ENCODE assay signal across 1 cellular context in the genomic region with DNA sequence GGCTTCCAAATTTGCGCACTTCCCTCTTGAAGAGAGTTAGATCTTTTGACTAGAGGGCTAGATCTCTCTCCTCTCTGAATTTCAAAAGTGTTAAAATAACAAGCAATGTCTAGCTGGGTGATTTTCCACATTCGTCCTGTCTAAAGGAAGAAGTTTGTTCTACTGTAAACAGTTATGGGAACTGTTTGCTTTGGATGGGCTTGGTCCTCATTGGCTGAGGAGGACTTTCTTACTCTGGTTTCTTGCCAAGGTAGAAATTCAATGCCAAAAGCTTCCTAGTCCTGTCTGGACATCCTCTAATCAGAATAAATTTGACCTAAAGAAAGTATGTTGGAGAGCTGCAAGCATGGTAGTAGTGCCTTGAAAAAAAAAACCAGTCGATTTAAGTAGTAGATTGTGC.
TF ChIP-seq lines count a peak whose summit lies in the region.

No MANE protein-coding gene starts in this region.

TF ChIP-seq in GM23338, 12 proteins besides CTCF, POLR2A, EP300 and RAD21 (continued from another document):
- TF ChIP-seq, protein P1, sequence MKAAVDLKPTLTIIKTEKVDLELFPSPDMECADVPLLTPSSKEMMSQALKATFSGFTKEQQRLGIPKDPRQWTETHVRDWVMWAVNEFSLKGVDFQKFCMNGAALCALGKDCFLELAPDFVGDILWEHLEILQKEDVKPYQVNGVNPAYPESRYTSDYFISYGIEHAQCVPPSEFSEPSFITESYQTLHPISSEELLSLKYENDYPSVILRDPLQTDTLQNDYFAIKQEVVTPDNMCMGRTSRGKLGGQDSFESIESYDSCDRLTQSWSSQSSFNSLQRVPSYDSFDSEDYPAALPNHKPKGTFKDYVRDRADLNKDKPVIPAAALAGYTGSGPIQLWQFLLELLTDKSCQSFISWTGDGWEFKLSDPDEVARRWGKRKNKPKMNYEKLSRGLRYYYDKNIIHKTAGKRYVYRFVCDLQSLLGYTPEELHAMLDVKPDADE (IDR thresholded peaks at IDR 0.05) = no peak
- TF ChIP-seq POLR2AphosphoS5 (IDR thresholded peaks at IDR 0.05; ENCODE audit: low read depth) = no peak
- TF ChIP-seq EZH2 (IDR thresholded peaks at IDR 0.05; ENCODE audit: low read depth, unreplicated experiment) = no peak
- TF ChIP-seq, protein P2, sequence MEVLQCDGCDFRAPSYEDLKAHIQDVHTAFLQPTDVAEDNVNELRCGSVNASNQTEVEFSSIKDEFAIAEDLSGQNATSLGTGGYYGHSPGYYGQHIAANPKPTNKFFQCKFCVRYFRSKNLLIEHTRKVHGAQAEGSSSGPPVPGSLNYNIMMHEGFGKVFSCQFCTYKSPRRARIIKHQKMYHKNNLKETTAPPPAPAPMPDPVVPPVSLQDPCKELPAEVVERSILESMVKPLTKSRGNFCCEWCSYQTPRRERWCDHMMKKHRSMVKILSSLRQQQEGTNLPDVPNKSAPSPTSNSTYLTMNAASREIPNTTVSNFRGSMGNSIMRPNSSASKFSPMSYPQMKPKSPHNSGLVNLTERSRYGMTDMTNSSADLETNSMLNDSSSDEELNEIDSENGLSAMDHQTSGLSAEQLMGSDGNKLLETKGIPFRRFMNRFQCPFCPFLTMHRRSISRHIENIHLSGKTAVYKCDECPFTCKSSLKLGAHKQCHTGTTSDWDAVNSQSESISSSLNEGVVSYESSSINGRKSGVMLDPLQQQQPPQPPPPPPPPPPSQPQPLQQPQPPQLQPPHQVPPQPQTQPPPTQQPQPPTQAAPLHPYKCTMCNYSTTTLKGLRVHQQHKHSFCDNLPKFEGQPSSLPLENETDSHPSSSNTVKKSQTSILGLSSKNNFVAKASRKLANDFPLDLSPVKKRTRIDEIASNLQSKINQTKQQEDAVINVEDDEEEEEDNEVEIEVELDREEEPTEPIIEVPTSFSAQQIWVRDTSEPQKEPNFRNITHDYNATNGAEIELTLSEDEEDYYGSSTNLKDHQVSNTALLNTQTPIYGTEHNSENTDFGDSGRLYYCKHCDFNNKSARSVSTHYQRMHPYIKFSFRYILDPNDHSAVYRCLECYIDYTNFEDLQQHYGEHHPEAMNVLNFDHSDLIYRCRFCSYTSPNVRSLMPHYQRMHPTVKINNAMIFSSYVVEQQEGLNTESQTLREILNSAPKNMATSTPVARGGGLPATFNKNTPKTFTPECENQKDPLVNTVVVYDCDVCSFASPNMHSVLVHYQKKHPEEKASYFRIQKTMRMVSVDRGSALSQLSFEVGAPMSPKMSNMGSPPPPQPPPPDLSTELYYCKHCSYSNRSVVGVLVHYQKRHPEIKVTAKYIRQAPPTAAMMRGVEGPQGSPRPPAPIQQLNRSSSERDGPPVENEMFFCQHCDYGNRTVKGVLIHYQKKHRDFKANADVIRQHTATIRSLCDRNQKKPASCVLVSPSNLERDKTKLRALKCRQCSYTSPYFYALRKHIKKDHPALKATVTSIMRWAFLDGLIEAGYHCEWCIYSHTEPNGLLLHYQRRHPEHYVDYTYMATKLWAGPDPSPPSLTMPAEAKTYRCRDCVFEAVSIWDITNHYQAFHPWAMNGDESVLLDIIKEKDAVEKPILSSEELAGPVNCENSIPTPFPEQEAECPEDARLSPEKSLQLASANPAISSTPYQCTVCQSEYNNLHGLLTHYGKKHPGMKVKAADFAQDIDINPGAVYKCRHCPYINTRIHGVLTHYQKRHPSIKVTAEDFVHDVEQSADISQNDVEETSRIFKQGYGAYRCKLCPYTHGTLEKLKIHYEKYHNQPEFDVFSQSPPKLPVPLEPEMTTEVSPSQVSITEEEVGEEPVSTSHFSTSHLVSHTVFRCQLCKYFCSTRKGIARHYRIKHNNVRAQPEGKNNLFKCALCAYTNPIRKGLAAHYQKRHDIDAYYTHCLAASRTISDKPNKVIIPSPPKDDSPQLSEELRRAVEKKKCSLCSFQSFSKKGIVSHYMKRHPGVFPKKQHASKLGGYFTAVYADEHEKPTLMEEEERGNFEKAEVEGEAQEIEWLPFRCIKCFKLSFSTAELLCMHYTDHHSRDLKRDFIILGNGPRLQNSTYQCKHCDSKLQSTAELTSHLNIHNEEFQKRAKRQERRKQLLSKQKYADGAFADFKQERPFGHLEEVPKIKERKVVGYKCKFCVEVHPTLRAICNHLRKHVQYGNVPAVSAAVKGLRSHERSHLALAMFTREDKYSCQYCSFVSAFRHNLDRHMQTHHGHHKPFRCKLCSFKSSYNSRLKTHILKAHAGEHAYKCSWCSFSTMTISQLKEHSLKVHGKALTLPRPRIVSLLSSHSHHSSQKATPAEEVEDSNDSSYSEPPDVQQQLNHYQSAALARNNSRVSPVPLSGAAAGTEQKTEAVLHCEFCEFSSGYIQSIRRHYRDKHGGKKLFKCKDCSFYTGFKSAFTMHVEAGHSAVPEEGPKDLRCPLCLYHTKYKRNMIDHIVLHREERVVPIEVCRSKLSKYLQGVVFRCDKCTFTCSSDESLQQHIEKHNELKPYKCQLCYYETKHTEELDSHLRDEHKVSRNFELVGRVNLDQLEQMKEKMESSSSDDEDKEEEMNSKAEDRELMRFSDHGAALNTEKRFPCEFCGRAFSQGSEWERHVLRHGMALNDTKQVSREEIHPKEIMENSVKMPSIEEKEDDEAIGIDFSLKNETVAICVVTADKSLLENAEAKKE (CRISPR knock-in tag; IDR thresholded peaks at IDR 0.05) = no peak
- TF ChIP-seq ZNF114 (CRISPR knock-in tag; IDR thresholded peaks at IDR 0.05) = no peak
- no peak for TF ChIP-seq JUNB (IDR thresholded peaks at IDR 0.05; ENCODE audit: unreplicated experiment)
